1 cellular context compared by ENCODE assay signal in the genomic region with DNA sequence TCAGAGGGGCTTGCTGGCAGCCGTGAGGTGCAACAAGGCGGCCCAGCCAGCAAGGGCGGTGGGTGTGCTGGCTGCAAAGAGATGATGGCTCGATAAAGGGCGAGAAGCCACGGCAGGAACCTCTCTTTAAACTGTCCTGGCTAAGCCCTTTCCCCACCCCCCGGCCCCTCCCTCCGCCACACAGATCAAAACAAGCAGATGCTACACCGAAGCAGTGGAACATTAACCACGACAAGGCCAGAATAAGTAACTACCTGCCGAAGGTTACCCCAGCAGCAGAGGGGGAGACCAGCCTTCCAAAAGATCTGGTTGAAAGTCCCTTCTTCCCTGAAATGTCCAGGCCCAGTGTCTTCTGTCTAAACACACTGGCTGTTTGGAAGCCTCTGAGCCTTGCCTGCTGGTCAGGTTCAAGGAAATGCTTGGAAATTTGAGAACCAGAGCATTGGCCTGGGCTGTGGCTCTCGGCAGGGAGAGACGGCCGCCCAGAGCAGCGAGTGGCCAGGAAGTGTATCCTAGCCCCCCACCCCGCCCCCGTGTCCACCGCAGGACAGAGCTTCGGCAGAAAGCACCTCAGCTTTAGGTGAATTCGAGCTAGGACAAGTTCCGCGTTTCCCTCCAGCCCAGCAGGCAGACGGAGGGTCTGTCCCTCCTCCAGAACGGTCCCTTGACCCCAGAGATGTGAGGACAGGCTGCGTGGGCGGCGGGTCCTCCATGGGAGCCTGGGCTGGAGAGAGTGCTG.
A peak's percentile ranks its signal among the peaks of the same experiment; 100 is the strongest.
TF ChIP-seq lines count a peak whose summit lies in the region.

No MANE protein-coding gene starts in this region.

TF ChIP-seq in HepG2, 621 proteins besides CTCF, POLR2A, EP300 and RAD21 (continues in another document):
- TF ChIP-seq MED1 (CRISPR knock-in tag; IDR thresholded peaks at IDR 0.05) (peak; percentile 60), PHF8 (CRISPR knock-in tag; IDR thresholded peaks at IDR 0.05) (0 out of 2 replicates have a peak, but pooled peaks have one; percentile 45), ATAD3A (CRISPR knock-in tag; IDR thresholded peaks at IDR 0.05) (no peak), ZNF619 (CRISPR knock-in tag; IDR thresholded peaks at IDR 0.05) (no peak), HNRNPUL1 (IDR thresholded peaks at IDR 0.05; ENCODE audit: low read depth, low read length) (no peak), ZNF709 (CRISPR knock-in tag; IDR thresholded peaks at IDR 0.05) (0 out of 2 replicates have a peak, but pooled peaks have one; percentile 39), NR1H2 (CRISPR knock-in tag; IDR thresholded peaks at IDR 0.05; ENCODE audit: borderline replicate concordance, low read depth) (no peak), NRL (CRISPR knock-in tag; IDR thresholded peaks at IDR 0.05; ENCODE audit: borderline replicate concordance) (no peak), ZNF609 (CRISPR knock-in tag; IDR thresholded peaks at IDR 0.05; ENCODE audit: borderline replicate concordance) (0 out of 2 replicates have a peak, but pooled peaks have one; percentile 54), KLF16 (CRISPR knock-in tag; IDR thresholded peaks at IDR 0.05) (peak in 1 of 2 experiments; percentile 74; a peak in 1 of 4 replicates), HMGXB3 (CRISPR knock-in tag; IDR thresholded peaks at IDR 0.05; ENCODE audit: borderline replicate concordance) (no peak), TMF1 (CRISPR knock-in tag; IDR thresholded peaks at IDR 0.05; ENCODE audit: low read depth) (no peak; the same call in 1 of the 2 replicates), IKZF4 (CRISPR knock-in tag; IDR thresholded peaks at IDR 0.05; ENCODE audit: borderline replicate concordance, low read depth, not compliant biosample characterization) (no peak), KDM5A (IDR thresholded peaks at IDR 0.05; ENCODE audit: borderline replicate concordance, low read length) (no peak), MLLT10 (CRISPR knock-in tag; IDR thresholded peaks at IDR 0.05) (no peak), HNF1B (CRISPR knock-in tag; IDR thresholded peaks at IDR 0.05) (peak; percentile 77), ZFX (CRISPR knock-in tag; IDR thresholded peaks at IDR 0.05; ENCODE audit: low read depth) (peak; percentile 84), NFYB (CRISPR knock-in tag; IDR thresholded peaks at IDR 0.05) (no peak), BRD4 (CRISPR knock-in tag; IDR thresholded peaks at IDR 0.05) (no peak), BHLHE40 (IDR thresholded peaks at IDR 0.05; ENCODE audit: low read length) (no peak), ZNF282 (IDR thresholded peaks at IDR 0.05; ENCODE audit: partially characterized antibody) (no peak), ZFP36 (IDR thresholded peaks at IDR 0.05; ENCODE audit: borderline replicate concordance, low read depth, low read length, partially characterized antibody) (no peak), FOXK1 (CRISPR knock-in tag; IDR thresholded peaks at IDR 0.05; ENCODE audit: borderline replicate concordance, low read depth) (peak; percentile 44; the same call in 1 of the 2 replicates), FOXJ3 (CRISPR knock-in tag; IDR thresholded peaks at IDR 0.05; ENCODE audit: borderline replicate concordance) (no peak; the same call in 1 of the 2 replicates), ZNF598 (CRISPR knock-in tag; IDR thresholded peaks at IDR 0.05; ENCODE audit: borderline replicate concordance) (no peak), XRCC5 (optimal IDR thresholded peaks at IDR 0.05; ENCODE audit: low read length) (peak; percentile 4), FOXK2 (IDR thresholded peaks at IDR 0.05) (peak; percentile 56; the same call in 1 of the 2 replicates), NFYC (CRISPR knock-in tag; IDR thresholded peaks at IDR 0.05) (no peak)
- TF ChIP-seq, protein P1, sequence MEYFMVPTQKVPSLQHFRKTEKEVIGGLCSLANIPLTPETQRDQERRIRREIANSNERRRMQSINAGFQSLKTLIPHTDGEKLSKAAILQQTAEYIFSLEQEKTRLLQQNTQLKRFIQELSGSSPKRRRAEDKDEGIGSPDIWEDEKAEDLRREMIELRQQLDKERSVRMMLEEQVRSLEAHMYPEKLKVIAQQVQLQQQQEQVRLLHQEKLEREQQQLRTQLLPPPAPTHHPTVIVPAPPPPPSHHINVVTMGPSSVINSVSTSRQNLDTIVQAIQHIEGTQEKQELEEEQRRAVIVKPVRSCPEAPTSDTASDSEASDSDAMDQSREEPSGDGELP (IDR thresholded peaks at IDR 0.05; ENCODE audit: borderline replicate concordance, low read depth) = 0 out of 2 replicates have a peak, but pooled peaks have one; percentile 4
- TF ChIP-seq, protein P2, sequence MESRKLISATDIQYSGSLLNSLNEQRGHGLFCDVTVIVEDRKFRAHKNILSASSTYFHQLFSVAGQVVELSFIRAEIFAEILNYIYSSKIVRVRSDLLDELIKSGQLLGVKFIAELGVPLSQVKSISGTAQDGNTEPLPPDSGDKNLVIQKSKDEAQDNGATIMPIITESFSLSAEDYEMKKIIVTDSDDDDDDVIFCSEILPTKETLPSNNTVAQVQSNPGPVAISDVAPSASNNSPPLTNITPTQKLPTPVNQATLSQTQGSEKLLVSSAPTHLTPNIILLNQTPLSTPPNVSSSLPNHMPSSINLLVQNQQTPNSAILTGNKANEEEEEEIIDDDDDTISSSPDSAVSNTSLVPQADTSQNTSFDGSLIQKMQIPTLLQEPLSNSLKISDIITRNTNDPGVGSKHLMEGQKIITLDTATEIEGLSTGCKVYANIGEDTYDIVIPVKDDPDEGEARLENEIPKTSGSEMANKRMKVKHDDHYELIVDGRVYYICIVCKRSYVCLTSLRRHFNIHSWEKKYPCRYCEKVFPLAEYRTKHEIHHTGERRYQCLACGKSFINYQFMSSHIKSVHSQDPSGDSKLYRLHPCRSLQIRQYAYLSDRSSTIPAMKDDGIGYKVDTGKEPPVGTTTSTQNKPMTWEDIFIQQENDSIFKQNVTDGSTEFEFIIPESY (CRISPR knock-in tag; IDR thresholded peaks at IDR 0.05) = no peak
- TF ChIP-seq, protein P3, sequence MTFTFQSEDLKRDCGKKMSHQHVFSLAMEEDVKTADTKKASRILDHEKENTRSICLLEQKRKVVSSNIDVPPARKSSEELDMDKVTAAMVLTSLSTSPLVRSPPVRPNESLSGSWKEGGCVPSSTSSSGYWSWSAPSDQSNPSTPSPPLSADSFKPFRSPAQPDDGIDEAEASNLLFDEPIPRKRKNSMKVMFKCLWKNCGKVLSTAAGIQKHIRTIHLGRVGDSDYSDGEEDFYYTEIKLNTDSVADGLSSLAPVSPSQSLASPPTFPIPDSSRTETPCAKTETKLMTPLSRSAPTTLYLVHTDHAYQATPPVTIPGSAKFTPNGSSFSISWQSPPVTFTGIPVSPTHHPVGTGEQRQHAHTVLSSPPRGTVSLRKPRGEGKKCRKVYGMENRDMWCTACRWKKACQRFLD (CRISPR knock-in tag; IDR thresholded peaks at IDR 0.05; ENCODE audit: borderline replicate concordance) = no peak
- TF ChIP-seq, protein P4, sequence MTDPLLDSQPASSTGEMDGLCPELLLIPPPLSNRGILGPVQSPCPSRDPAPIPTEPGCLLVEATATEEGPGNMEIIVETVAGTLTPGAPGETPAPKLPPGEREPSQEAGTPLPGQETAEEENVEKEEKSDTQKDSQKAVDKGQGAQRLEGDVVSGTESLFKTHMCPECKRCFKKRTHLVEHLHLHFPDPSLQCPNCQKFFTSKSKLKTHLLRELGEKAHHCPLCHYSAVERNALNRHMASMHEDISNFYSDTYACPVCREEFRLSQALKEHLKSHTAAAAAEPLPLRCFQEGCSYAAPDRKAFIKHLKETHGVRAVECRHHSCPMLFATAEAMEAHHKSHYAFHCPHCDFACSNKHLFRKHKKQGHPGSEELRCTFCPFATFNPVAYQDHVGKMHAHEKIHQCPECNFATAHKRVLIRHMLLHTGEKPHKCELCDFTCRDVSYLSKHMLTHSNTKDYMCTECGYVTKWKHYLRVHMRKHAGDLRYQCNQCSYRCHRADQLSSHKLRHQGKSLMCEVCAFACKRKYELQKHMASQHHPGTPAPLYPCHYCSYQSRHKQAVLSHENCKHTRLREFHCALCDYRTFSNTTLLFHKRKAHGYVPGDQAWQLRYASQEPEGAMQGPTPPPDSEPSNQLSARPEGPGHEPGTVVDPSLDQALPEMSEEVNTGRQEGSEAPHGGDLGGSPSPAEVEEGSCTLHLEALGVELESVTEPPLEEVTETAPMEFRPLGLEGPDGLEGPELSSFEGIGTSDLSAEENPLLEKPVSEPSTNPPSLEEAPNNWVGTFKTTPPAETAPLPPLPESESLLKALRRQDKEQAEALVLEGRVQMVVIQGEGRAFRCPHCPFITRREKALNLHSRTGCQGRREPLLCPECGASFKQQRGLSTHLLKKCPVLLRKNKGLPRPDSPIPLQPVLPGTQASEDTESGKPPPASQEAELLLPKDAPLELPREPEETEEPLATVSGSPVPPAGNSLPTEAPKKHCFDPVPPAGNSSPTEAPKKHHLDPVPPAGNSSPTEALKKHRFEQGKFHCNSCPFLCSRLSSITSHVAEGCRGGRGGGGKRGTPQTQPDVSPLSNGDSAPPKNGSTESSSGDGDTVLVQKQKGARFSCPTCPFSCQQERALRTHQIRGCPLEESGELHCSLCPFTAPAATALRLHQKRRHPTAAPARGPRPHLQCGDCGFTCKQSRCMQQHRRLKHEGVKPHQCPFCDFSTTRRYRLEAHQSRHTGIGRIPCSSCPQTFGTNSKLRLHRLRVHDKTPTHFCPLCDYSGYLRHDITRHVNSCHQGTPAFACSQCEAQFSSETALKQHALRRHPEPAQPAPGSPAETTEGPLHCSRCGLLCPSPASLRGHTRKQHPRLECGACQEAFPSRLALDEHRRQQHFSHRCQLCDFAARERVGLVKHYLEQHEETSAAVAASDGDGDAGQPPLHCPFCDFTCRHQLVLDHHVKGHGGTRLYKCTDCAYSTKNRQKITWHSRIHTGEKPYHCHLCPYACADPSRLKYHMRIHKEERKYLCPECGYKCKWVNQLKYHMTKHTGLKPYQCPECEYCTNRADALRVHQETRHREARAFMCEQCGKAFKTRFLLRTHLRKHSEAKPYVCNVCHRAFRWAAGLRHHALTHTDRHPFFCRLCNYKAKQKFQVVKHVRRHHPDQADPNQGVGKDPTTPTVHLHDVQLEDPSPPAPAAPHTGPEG (CRISPR knock-in tag; IDR thresholded peaks at IDR 0.05) = no peak
- TF ChIP-seq, protein P5, sequence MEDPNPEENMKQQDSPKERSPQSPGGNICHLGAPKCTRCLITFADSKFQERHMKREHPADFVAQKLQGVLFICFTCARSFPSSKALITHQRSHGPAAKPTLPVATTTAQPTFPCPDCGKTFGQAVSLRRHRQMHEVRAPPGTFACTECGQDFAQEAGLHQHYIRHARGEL (CRISPR knock-in tag; IDR thresholded peaks at IDR 0.05) = no peak
